Comparison of ENCODE assay signal across 12 cellular contexts in genomic region chr7:44994877-44995554, GRCh38. TPM values are rescaled to one million over a fixed set of nuclear protein-coding genes. Genes with fewer than 3 reads are reported as not detected.
DNase-seq lines count a peak whose midpoint lies in the region; ATAC-seq, FAIRE-seq and TF ChIP-seq lines count a peak whose summit lies in the region.
"Had no signal": no experiment of that assay in that cellular context is flagged by ENCODE, and none has a peak within 500 bp of the region (broad histone marks: within the 10 kb centered on the region; RNA-seq: fewer than 3 reads in every experiment).

No MANE protein-coding gene starts in this region.

- no peak overlapping the region for H3K18ac ChIP-seq in H9 (ENCODE audit: insufficient read length, low read depth, low read length)

- no peak overlapping the region for H3K14ac ChIP-seq in H9 (ENCODE audit: insufficient read depth, low read length)

- H4K8ac ChIP-seq in H9 (replicated peaks; ENCODE audit: insufficient read length, low read depth, low read length): no peak overlapping the region

- no peak overlapping the region for H3K4me3 ChIP-seq in kidney (ENCODE audit: low read length in 2 of 2)
- H3K4me3 ChIP-seq: hepatocyte had no signal

- no peaks in the 10 kb centered on the region for H3K23me2 ChIP-seq in H9 (ENCODE audit: insufficient read length, low read depth, low read length, poor library complexity, severe bottlenecking)

- peaks cover 39% of the 10 kb centered on the region for H3K4me1 Mint-ChIP-seq in activated T-cell treated with anti-CD3 and anti-CD28 coated beads, Interleukin-2, amount 50 U/mL, for 24 hours (ENCODE audit: low read depth)
- peaks cover 29% of the 10 kb centered on the region for H3K4me1 Mint-ChIP-seq in activated T-helper 17 cell treated with anti-CD3 and anti-CD28 coated beads, Interleukin-2, amount 50 U/mL, for 72 hours
- peaks cover 32% of the 10 kb centered on the region for H3K4me1 Mint-ChIP-seq in stimulated activated effector memory CD8-positive, alpha-beta T cell treated with anti-CD3 and anti-CD28 coated beads, Interleukin-12 subunit alpha, Interleukin-12 subunit beta, amount 100 ng/mL, for 72 hours
- peaks cover 4 to 9% of the 10 kb centered on the region in 2 experiments; a peak in 1 of 4 replicates for H3K4me1 Mint-ChIP-seq in H9

- H3K9ac ChIP-seq in kidney (ENCODE audit: low read length in 2 of 2) (no peak overlapping the region), H9 (ENCODE audit: extremely low read depth, insufficient read length, low read length) (no peak overlapping the region)

- no peak for TF ChIP-seq CTCF in kidney (IDR thresholded peaks at IDR 0.05; ENCODE audit: borderline replicate concordance, extremely low read depth, insufficient read depth)
- no peak for TF ChIP-seq CTCF in H9 (conservative IDR thresholded peaks at IDR 0.05)

- no peaks in the 10 kb centered on the region for H3K27me3 Mint-ChIP-seq in activated T-cell treated with anti-CD3 and anti-CD28 coated beads, Interleukin-2, amount 50 U/mL, for 24 hours
- H3K27me3 Mint-ChIP-seq in activated T-helper 17 cell treated with anti-CD3 and anti-CD28 coated beads, Interleukin-2, amount 50 U/mL, for 72 hours: no peaks in the 10 kb centered on the region
- no peaks in the 10 kb centered on the region for H3K27me3 Mint-ChIP-seq in H9 (ENCODE audit: low read depth)

- no peak overlapping the region for H2AK5ac ChIP-seq in H9 (ENCODE audit: insufficient read length, low read length)

- H3K4me1 ChIP-seq in kidney (ENCODE audit: control insufficient read depth in 1 of 2, insufficient read depth in 1 of 2, low read depth in 1 of 2, low read length in 2 of 2) (no peaks in the 10 kb centered on the region), H9 (ENCODE audit: insufficient read depth, low read length) (no peaks in the 10 kb centered on the region)

- H2BK20ac ChIP-seq in H9 (ENCODE audit: low read depth, low read length, poor library complexity, severe bottlenecking): no peak overlapping the region

- no peak overlapping the region for H3K27ac ChIP-seq in kidney (ENCODE audit: low read depth in 2 of 2, low read length in 2 of 2)
- no peak overlapping the region for H3K27ac ChIP-seq in H9 (ENCODE audit: insufficient read length, low read depth, low read length)
- H3K27ac ChIP-seq: hepatocyte had no signal

- H3K4ac ChIP-seq in H9 (ENCODE audit: low read depth, low read length): no peak overlapping the region

- H3T11ph ChIP-seq in H9 (ENCODE audit: low read length): no peak overlapping the region

- no peak for DNase-seq in activated T-cell treated with anti-CD3 and anti-CD28 coated beads, Interleukin-2, amount 50 U/mL, for 24 hours
- DNase-seq in activated T-cell treated with anti-CD3 and anti-CD28 coated beads for 4 hours: no peak
- DNase-seq in NAMALWA (ENCODE audit: low spot score): peak; percentile 68
- DNase-seq in stimulated activated effector memory CD8-positive, alpha-beta T cell treated with anti-CD3 and anti-CD28 coated beads, Interleukin-12 subunit alpha, Interleukin-12 subunit beta, amount 100 ng/mL, for 72 hours (ENCODE audit: low spot score in 2 of 2): no peak
- DNase-seq in kidney: no peak
- DNase-seq in middle frontal gyrus (ENCODE audit: extremely low spot score, low spot score): no peak
- DNase-seq in H9: no peak
- DNase-seq: left ventricle myocardium superior, nucleus accumbens had no signal

- no peaks in the 10 kb centered on the region for H4K20me1 ChIP-seq in H9 (ENCODE audit: control insufficient read depth, insufficient read depth, insufficient read length)

- no peak overlapping the region for H2BK120ac ChIP-seq in H9 (ENCODE audit: low read depth, low read length, poor library complexity, severe bottlenecking)

- no peak overlapping the region for H2BK15ac ChIP-seq in H9 (ENCODE audit: low read depth, low read length)

- H4K91ac ChIP-seq in H9 (ENCODE audit: insufficient read length, low read depth, low read length): no peak overlapping the region

- H3K27me3 ChIP-seq in H9 (ENCODE audit: insufficient read depth, low read length): no peaks in the 10 kb centered on the region
- H3K27me3 ChIP-seq: hepatocyte had no signal

- H3K79me1 ChIP-seq in H9 (ENCODE audit: insufficient read depth, low read depth, low read length, poor library complexity, severe bottlenecking): no peaks in the 10 kb centered on the region

- H2BK12ac ChIP-seq in H9 (ENCODE audit: insufficient read length, low read depth, low read length): no peak overlapping the region

- H3K9me3 Mint-ChIP-seq in activated T-cell treated with anti-CD3 and anti-CD28 coated beads, Interleukin-2, amount 50 U/mL, for 24 hours: no peaks in the 10 kb centered on the region
- no peaks in the 10 kb centered on the region for H3K9me3 Mint-ChIP-seq in activated T-helper 17 cell treated with anti-CD3 and anti-CD28 coated beads, Interleukin-2, amount 50 U/mL, for 72 hours
- no peaks in the 10 kb centered on the region for H3K9me3 Mint-ChIP-seq in stimulated activated effector memory CD8-positive, alpha-beta T cell treated with anti-CD3 and anti-CD28 coated beads, Interleukin-12 subunit alpha, Interleukin-12 subunit beta, amount 100 ng/mL, for 72 hours
- peaks cover 0 to 4% of the 10 kb centered on the region in 2 experiments; a peak in 1 of 5 replicates for H3K9me3 Mint-ChIP-seq in H9

- peaks cover 6% of the 10 kb centered on the region for H3K36me3 Mint-ChIP-seq in activated T-cell treated with anti-CD3 and anti-CD28 coated beads, Interleukin-2, amount 50 U/mL, for 24 hours (ENCODE audit: low read depth)
- peaks cover 10% of the 10 kb centered on the region for H3K36me3 Mint-ChIP-seq in activated T-helper 17 cell treated with anti-CD3 and anti-CD28 coated beads, Interleukin-2, amount 50 U/mL, for 72 hours (ENCODE audit: low read depth)
- H3K36me3 Mint-ChIP-seq in stimulated activated effector memory CD8-positive, alpha-beta T cell treated with anti-CD3 and anti-CD28 coated beads, Interleukin-12 subunit alpha, Interleukin-12 subunit beta, amount 100 ng/mL, for 72 hours: peaks cover 11% of the 10 kb centered on the region
- peaks cover 0 to 15% (median 11%) of the 10 kb centered on the region in 3 experiments; a peak in 4 of 7 replicates for H3K36me3 Mint-ChIP-seq in H9 (ENCODE audit: insufficient read depth in 1 of 3, low read depth in 3 of 3)

- ATAC-seq in activated T-helper 17 cell treated with anti-CD3 and anti-CD28 coated beads, Interleukin-2, amount 50 U/mL, for 72 hours (replicated peaks): no peak
- no peak for ATAC-seq in stimulated activated effector memory CD8-positive, alpha-beta T cell treated with anti-CD3 and anti-CD28 coated beads, Interleukin-12 subunit alpha, Interleukin-12 subunit beta, amount 100 ng/mL, for 72 hours
- ATAC-seq: left ventricle myocardium superior had no signal

- H3K27ac Mint-ChIP-seq in activated T-cell treated with anti-CD3 and anti-CD28 coated beads, Interleukin-2, amount 50 U/mL, for 24 hours: peak overlapping the region; percentile 84
- H3K27ac Mint-ChIP-seq in activated T-helper 17 cell treated with anti-CD3 and anti-CD28 coated beads, Interleukin-2, amount 50 U/mL, for 72 hours: peak overlapping the region; percentile 92
- peak overlapping the region; percentile 81 for H3K27ac Mint-ChIP-seq in stimulated activated effector memory CD8-positive, alpha-beta T cell treated with anti-CD3 and anti-CD28 coated beads, Interleukin-12 subunit alpha, Interleukin-12 subunit beta, amount 100 ng/mL, for 72 hours
- H3K27ac Mint-ChIP-seq in H9: no peak overlapping the region

- no CpG with 5 or more reads among the region's 5 CpGs for WGBS in H9 (ENCODE audit: extremely low coverage, insufficient read length, low lambda C conversion rate)

- H4K5ac ChIP-seq in H9 (ENCODE audit: insufficient read length, low read depth, low read length): no peak overlapping the region

- intact Hi-C loops in kidney (cut with DNase I): no loop called here

- FAIRE-seq in kidney (lab: Jason Lieb, UNC): no peak
- FAIRE-seq: urothelium cell line had no signal

- H2AFZ ChIP-seq in H9 (ENCODE audit: low read length): no peak overlapping the region
- H2AFZ ChIP-seq: hepatocyte had no signal

- H3K4me2 ChIP-seq in H9 (ENCODE audit: insufficient read depth, insufficient read length, low read length): no peak overlapping the region
- H3K4me2 ChIP-seq: hepatocyte had no signal

- no peak overlapping the region for H3K56ac ChIP-seq in H9 (ENCODE audit: insufficient read length, low read depth, low read length)

- no peak overlapping the region for H2BK5ac ChIP-seq in H9 (ENCODE audit: insufficient read length, low read length)

- no peaks in the 10 kb centered on the region for H3K79me2 ChIP-seq in H9 (ENCODE audit: insufficient read depth, low read length)
- H3K79me2 ChIP-seq: hepatocyte had no signal

- H3K36me3 ChIP-seq in kidney (ENCODE audit: control insufficient read depth in 1 of 2, insufficient read depth in 2 of 2, low read length in 2 of 2): no peaks in the 10 kb centered on the region

- peak overlapping the region; percentile 9 for H3K4me3 Mint-ChIP-seq in activated T-cell treated with anti-CD3 and anti-CD28 coated beads, Interleukin-2, amount 50 U/mL, for 24 hours
- peak overlapping the region; percentile 80 for H3K4me3 Mint-ChIP-seq in activated T-helper 17 cell treated with anti-CD3 and anti-CD28 coated beads, Interleukin-2, amount 50 U/mL, for 72 hours
- peak overlapping the region; percentile 30 for H3K4me3 Mint-ChIP-seq in stimulated activated effector memory CD8-positive, alpha-beta T cell treated with anti-CD3 and anti-CD28 coated beads, Interleukin-12 subunit alpha, Interleukin-12 subunit beta, amount 100 ng/mL, for 72 hours
- no peak overlapping the region for H3K4me3 Mint-ChIP-seq in H9

- H3K9me3 ChIP-seq in kidney (ENCODE audit: control insufficient read depth in 1 of 2, low read length in 2 of 2) (no peaks in the 10 kb centered on the region), H9 (ENCODE audit: control insufficient read depth, low read depth, low read length) (no peaks in the 10 kb centered on the region)

- H3K23ac ChIP-seq in H9 (ENCODE audit: insufficient read length, low read depth, low read length): no peak overlapping the region

RNA-seq across cellular contexts. Expression of gene CCM2, which starts 5.0 kb away (rescaled TPM):
- 10 to 100 TPM; 69.8 to 79.3 TPM for total RNA-seq in activated T-helper 17 cell treated with anti-CD3 and anti-CD28 coated beads, Interleukin-2, amount 50 U/mL, for 72 hours
- total RNA-seq in kidney (35.0 TPM), H9 (2021) (30.4 and 30.5 TPM in 2 replicates)
- 37.8 TPM for polyA plus RNA-seq in kidney (ENCODE audit: insufficient read depth, low read depth, low replicate concordance)

RNA-seq across cellular contexts. Expression of gene MYO1G, which starts 16.2 kb away (rescaled TPM):
- total RNA-seq in activated T-helper 17 cell treated with anti-CD3 and anti-CD28 coated beads, Interleukin-2, amount 50 U/mL, for 72 hours: 100 to 1,000 TPM; 316 to 649 TPM
- 14.3 TPM for total RNA-seq in kidney
- polyA plus RNA-seq in kidney (ENCODE audit: insufficient read depth, low read depth, low replicate concordance): 0.60 TPM
- total RNA-seq in H9 (2021): 0.55 and 0.57 TPM in 2 replicates
- polyA plus RNA-seq: hepatocyte had no signal

Comparison
In these comparisons a context has a peak if more than half of its experiments do, and no peak if none do; other contexts are left out.
1. H3K27ac Mint-ChIP-seq: peak in activated T-cell treated with anti-CD3 and anti-CD28 coated beads, Interleukin-2, amount 50 U/mL, for 24 hours (single experiment), activated T-helper 17 cell treated with anti-CD3 and anti-CD28 coated beads, Interleukin-2, amount 50 U/mL, for 72 hours (single experiment) and stimulated activated effector memory CD8-positive, alpha-beta T cell treated with anti-CD3 and anti-CD28 coated beads, Interleukin-12 subunit alpha, Interleukin-12 subunit beta, amount 100 ng/mL, for 72 hours (single experiment); none in H9 (0 of 3).
2. H3K4me3 Mint-ChIP-seq: peak in activated T-cell treated with anti-CD3 and anti-CD28 coated beads, Interleukin-2, amount 50 U/mL, for 24 hours (single experiment), activated T-helper 17 cell treated with anti-CD3 and anti-CD28 coated beads, Interleukin-2, amount 50 U/mL, for 72 hours (single experiment) and stimulated activated effector memory CD8-positive, alpha-beta T cell treated with anti-CD3 and anti-CD28 coated beads, Interleukin-12 subunit alpha, Interleukin-12 subunit beta, amount 100 ng/mL, for 72 hours (single experiment); none in H9 (0 of 2).
3. RNA of gene MYO1G, which starts 16.2 kb away (total RNA-seq): 316 to 649 TPM in activated T-helper 17 cell treated with anti-CD3 and anti-CD28 coated beads, Interleukin-2, amount 50 U/mL, for 72 hours; 14.3 TPM in kidney (single experiment) and 0.55 to 0.57 TPM in H9; every median in the first group is over 10 times any median in the second.